ENCODE assay signal across 10 cellular contexts in genomic region chr3:187798531-187799520, GRCh38. TPM values are rescaled to one million over a fixed set of nuclear protein-coding genes. Genes with fewer than 3 reads are reported as not detected.
DNase-seq lines count a peak whose midpoint lies in the region; ATAC-seq and TF ChIP-seq lines count a peak whose summit lies in the region.
"Had no signal": no experiment of that assay in that cellular context is flagged by ENCODE, and none has a peak within 500 bp of the region (broad histone marks: within the 10 kb centered on the region; RNA-seq: fewer than 3 reads in every experiment).

No MANE protein-coding gene starts in this region.

- no peak overlapping the region for H3K27ac ChIP-seq in RWPE1

- peak; percentile 9 for ATAC-seq in activated T-cell treated with anti-CD3 and anti-CD28 coated beads, Interleukin-2, amount 50 U/mL, for 4 hours
- no peak for ATAC-seq in activated naive CD4-positive, alpha-beta T cell treated with anti-CD3 and anti-CD28 coated beads, Interleukin-2, amount 50 U/mL, for 72 hours
- peak; percentile 14 for ATAC-seq in stimulated activated effector memory CD8-positive, alpha-beta T cell treated with anti-CD3 and anti-CD28 coated beads, Interleukin-12 subunit alpha, Interleukin-12 subunit beta, amount 100 ng/mL, for 72 hours
- ATAC-seq in HG02973 (IDR thresholded peaks at IDR 0.05; ENCODE audit: unreplicated experiment), result no peak

- peak overlapping the region; percentile 17 for H3K4me3 Mint-ChIP-seq in activated T-cell treated with anti-CD3 and anti-CD28 coated beads, Interleukin-2, amount 50 U/mL, for 4 hours
- H3K4me3 Mint-ChIP-seq in stimulated activated effector memory CD8-positive, alpha-beta T cell treated with anti-CD3 and anti-CD28 coated beads, Interleukin-12 subunit alpha, Interleukin-12 subunit beta, amount 100 ng/mL, for 72 hours, result peak overlapping the region; percentile 58
- H3K4me3 Mint-ChIP-seq: activated B cell treated with CpG ODN at 0.5 μM for 24 hours had no signal

- H3K36me3 Mint-ChIP-seq in activated T-cell treated with anti-CD3 and anti-CD28 coated beads, Interleukin-2, amount 50 U/mL, for 4 hours (ENCODE audit: insufficient read depth), result peaks cover 4% of the 10 kb centered on the region
- H3K36me3 Mint-ChIP-seq in activated naive CD4-positive, alpha-beta T cell treated with anti-CD3 and anti-CD28 coated beads, Interleukin-2, amount 50 U/mL, for 72 hours, result peaks cover 14 to 53% of the 10 kb centered on the region in 2 donors
- no peaks in the 10 kb centered on the region for H3K36me3 Mint-ChIP-seq in stimulated activated effector memory CD8-positive, alpha-beta T cell treated with anti-CD3 and anti-CD28 coated beads, Interleukin-12 subunit alpha, Interleukin-12 subunit beta, amount 100 ng/mL, for 72 hours

- POLR2A ChIA-PET in RWPE1 (lab: Yijun Ruan, JAX; ENCODE audit: low non-redundant PET), result no interaction called here

- peak overlapping the region; percentile 63 to 95 for H3K27ac Mint-ChIP-seq in activated naive CD4-positive, alpha-beta T cell treated with anti-CD3 and anti-CD28 coated beads, Interleukin-2, amount 50 U/mL, for 72 hours
- H3K27ac Mint-ChIP-seq in stimulated activated effector memory CD8-positive, alpha-beta T cell treated with anti-CD3 and anti-CD28 coated beads, Interleukin-12 subunit alpha, Interleukin-12 subunit beta, amount 100 ng/mL, for 72 hours, result peak overlapping the region; percentile 96
- H3K27ac Mint-ChIP-seq: activated B cell treated with CpG ODN at 0.5 μM for 24 hours had no signal

- no peak for DNase-seq in activated T-cell treated with anti-CD3 and anti-CD28 coated beads, Interleukin-2, amount 50 U/mL, for 4 hours
- no peak for DNase-seq in activated T-cell treated with anti-CD3 and anti-CD28 coated beads, Interleukin-2, amount 50 U/mL, for 1 hour
- DNase-seq in NCI-H2107 (lab: John Stamatoyannopoulos, UW) (peak; percentile 62), T1000 (lab: John Stamatoyannopoulos, UW) (no peak), RWPE1 (ENCODE audit: low spot score) (no peak)
- no peak for DNase-seq in activated naive CD4-positive, alpha-beta T cell treated with anti-CD3 and anti-CD28 coated beads, Interleukin-2, amount 50 U/mL, for 72 hours (ENCODE audit: low spot score in 2 of 2)
- peak in 1 of 2 donors; percentile 68 for DNase-seq in stimulated activated effector memory CD8-positive, alpha-beta T cell treated with anti-CD3 and anti-CD28 coated beads, Interleukin-12 subunit alpha, Interleukin-12 subunit beta, amount 100 ng/mL, for 72 hours (ENCODE audit: low spot score in 2 of 2)
- DNase-seq: activated B cell treated with CpG ODN at 0.5 μM for 24 hours, AML-193 had no signal

- H3K4me1 Mint-ChIP-seq in activated T-cell treated with anti-CD3 and anti-CD28 coated beads, Interleukin-2, amount 50 U/mL, for 4 hours (ENCODE audit: low read depth), result peaks cover 60% of the 10 kb centered on the region
- H3K4me1 Mint-ChIP-seq in stimulated activated effector memory CD8-positive, alpha-beta T cell treated with anti-CD3 and anti-CD28 coated beads, Interleukin-12 subunit alpha, Interleukin-12 subunit beta, amount 100 ng/mL, for 72 hours, result peaks cover 63% of the 10 kb centered on the region

- H3K27me3 Mint-ChIP-seq in activated T-cell treated with anti-CD3 and anti-CD28 coated beads, Interleukin-2, amount 50 U/mL, for 4 hours (ENCODE audit: low read depth), result no peaks in the 10 kb centered on the region
- H3K27me3 Mint-ChIP-seq: activated B cell treated with CpG ODN at 0.5 μM for 24 hours had no signal

- no peak for TF ChIP-seq CTCF in RWPE1 (conservative IDR thresholded peaks at IDR 0.05; ENCODE audit: low read depth)

- H3K9me3 Mint-ChIP-seq in activated T-cell treated with anti-CD3 and anti-CD28 coated beads, Interleukin-2, amount 50 U/mL, for 4 hours, result peaks cover 8% of the 10 kb centered on the region
- peaks cover 13 to 28% of the 10 kb centered on the region in 2 donors for H3K9me3 Mint-ChIP-seq in activated naive CD4-positive, alpha-beta T cell treated with anti-CD3 and anti-CD28 coated beads, Interleukin-2, amount 50 U/mL, for 72 hours
- H3K9me3 Mint-ChIP-seq in stimulated activated effector memory CD8-positive, alpha-beta T cell treated with anti-CD3 and anti-CD28 coated beads, Interleukin-12 subunit alpha, Interleukin-12 subunit beta, amount 100 ng/mL, for 72 hours, result peaks cover 3% of the 10 kb centered on the region
- H3K9me3 Mint-ChIP-seq: activated B cell treated with CpG ODN at 0.5 μM for 24 hours had no signal

- CTCF ChIA-PET in RWPE1 (lab: Yijun Ruan, JAX), result no interaction called here

RNA-seq across cellular contexts. Expression of gene BCL6, which starts 53.6 kb away (rescaled TPM):
- 10 to 100 TPM; 35.7 to 40.5 (median 39.1) TPM for total RNA-seq in activated T-cell treated with anti-CD3 and anti-CD28 coated beads, Interleukin-2, amount 50 U/mL, for 4 hours
- 100 to 1,000 TPM; 103 to 114 TPM for total RNA-seq in activated naive CD4-positive, alpha-beta T cell treated with anti-CD3 and anti-CD28 coated beads, Interleukin-2, amount 50 U/mL, for 72 hours

Comparison
In these comparisons a context has a peak if more than half of its experiments do, and no peak if none do; other contexts are left out.
1. ATAC-seq: peak in activated T-cell treated with anti-CD3 and anti-CD28 coated beads, Interleukin-2, amount 50 U/mL, for 4 hours (2 of 2) and stimulated activated effector memory CD8-positive, alpha-beta T cell treated with anti-CD3 and anti-CD28 coated beads, Interleukin-12 subunit alpha, Interleukin-12 subunit beta, amount 100 ng/mL, for 72 hours (single experiment); none in activated naive CD4-positive, alpha-beta T cell treated with anti-CD3 and anti-CD28 coated beads, Interleukin-2, amount 50 U/mL, for 72 hours (0 of 2) and HG02973 (single experiment).